Comparison of ENCODE assay signal across 1 cellular context in genomic region chr16:51390877-51391276, GRCh38.
TF ChIP-seq lines count a peak whose summit lies in the region.

No MANE protein-coding gene starts in this region.

TF ChIP-seq in WTC11, 78 proteins besides CTCF, POLR2A, EP300 and RAD21 (continued from another document):
- TF ChIP-seq HMGA2 (CRISPR knock-in tag; IDR thresholded peaks at IDR 0.05) (no peak), ZNF138 (CRISPR knock-in tag; conservative IDR thresholded peaks at IDR 0.05) (no peak), JAZF1 (CRISPR knock-in tag; IDR thresholded peaks at IDR 0.05) (no peak), SOX15 (CRISPR knock-in tag; IDR thresholded peaks at IDR 0.05) (no peak), CBFB (CRISPR knock-in tag; IDR thresholded peaks at IDR 0.05; ENCODE audit: low read depth) (no peak), OVOL2 (CRISPR knock-in tag; IDR thresholded peaks at IDR 0.05; ENCODE audit: borderline replicate concordance) (no peak), TCF7 (CRISPR knock-in tag; IDR thresholded peaks at IDR 0.05; ENCODE audit: low read depth) (no peak), CREM (CRISPR knock-in tag; IDR thresholded peaks at IDR 0.05) (no peak), FOXJ3 (CRISPR knock-in tag; IDR thresholded peaks at IDR 0.05; ENCODE audit: borderline replicate concordance) (no peak), FOXK1 (CRISPR knock-in tag; IDR thresholded peaks at IDR 0.05) (no peak), HMGXB4 (CRISPR knock-in tag; IDR thresholded peaks at IDR 0.05) (no peak), ELF4 (CRISPR knock-in tag; IDR thresholded peaks at IDR 0.05; ENCODE audit: low read depth) (no peak)
